9 cellular contexts compared by ENCODE assay signal in genomic region chr6:166556871-166557322, GRCh38. TPM values are rescaled to one million over a fixed set of nuclear protein-coding genes. Genes with fewer than 3 reads are reported as not detected.
A peak's percentile ranks its signal among the peaks of the same experiment; 100 is the strongest.
DNase-seq lines count a peak whose midpoint lies in the region; ATAC-seq and TF ChIP-seq lines count a peak whose summit lies in the region.
"Had no signal": no experiment of that assay in that cellular context is flagged by ENCODE, and none has a peak within 500 bp of the region (broad histone marks: within the 10 kb centered on the region; RNA-seq: fewer than 3 reads in every experiment).

No MANE protein-coding gene starts in this region.

- peaks cover 9% of the 10 kb centered on the region for H3K9me3 Mint-ChIP-seq in activated CD4-positive, alpha-beta T cell treated with anti-CD3 and anti-CD28 coated beads for 36 hours (ENCODE audit: low read depth)
- H3K9me3 Mint-ChIP-seq in neural progenitor cell, result peaks cover 23% of the 10 kb centered on the region
- H3K9me3 Mint-ChIP-seq in effector memory CD8-positive, alpha-beta T cell, result no peaks in the 10 kb centered on the region

- peaks cover 27 to 84% (median 36%) of the 10 kb centered on the region in 3 donors for H3K4me1 ChIP-seq in esophagus squamous epithelium
- H3K4me1 ChIP-seq in neural progenitor cell, result peaks cover 30% of the 10 kb centered on the region

- no peaks in the 10 kb centered on the region for H3K36me3 ChIP-seq in esophagus squamous epithelium
- H3K36me3 ChIP-seq in neural progenitor cell, result no peaks in the 10 kb centered on the region
- H3K36me3 ChIP-seq: BLaER1 had no signal

- H3K27ac Mint-ChIP-seq in activated CD4-positive, alpha-beta T cell treated with anti-CD3 and anti-CD28 coated beads for 36 hours, result no peak overlapping the region
- H3K27ac Mint-ChIP-seq in neural progenitor cell, result no peak overlapping the region
- H3K27ac Mint-ChIP-seq in effector memory CD8-positive, alpha-beta T cell, result no peak overlapping the region

- H3K27ac ChIP-seq in esophagus squamous epithelium (peak overlapping the region; percentile 74 to 89 (median 86)), neural progenitor cell (no peak overlapping the region)
- H3K27ac ChIP-seq: BLaER1 had no signal

- DNase-seq in activated CD4-positive, alpha-beta T cell treated with anti-CD3 and anti-CD28 coated beads for 36 hours, result peak; percentile 31
- DNase-seq in activated CD4-positive, alpha-beta T cell treated with anti-CD3 and anti-CD28 coated beads for 4 hours, result no peak
- peak; percentile 92 for DNase-seq in RPMI7951 (ENCODE audit: low read depth)
- DNase-seq in esophagus squamous epithelium (lab: John Stamatoyannopoulos, UW), result peak; percentile 29
- peak; percentile 33 for DNase-seq in neural progenitor cell (ENCODE audit: low spot score)
- no peak for DNase-seq in NCI-H146 (lab: John Stamatoyannopoulos, UW)
- no peak for DNase-seq in effector memory CD8-positive, alpha-beta T cell

- H2AFZ ChIP-seq in neural progenitor cell (replicated peaks), result no peak overlapping the region

- H3K4me3 Mint-ChIP-seq in activated CD4-positive, alpha-beta T cell treated with anti-CD3 and anti-CD28 coated beads for 36 hours, result no peak overlapping the region
- H3K4me3 Mint-ChIP-seq in neural progenitor cell, result no peak overlapping the region
- no peak overlapping the region for H3K4me3 Mint-ChIP-seq in effector memory CD8-positive, alpha-beta T cell

- no peaks in the 10 kb centered on the region for H3K27me3 Mint-ChIP-seq in activated CD4-positive, alpha-beta T cell treated with anti-CD3 and anti-CD28 coated beads for 36 hours
- no peaks in the 10 kb centered on the region for H3K27me3 Mint-ChIP-seq in neural progenitor cell (ENCODE audit: insufficient read depth, low read depth)
- H3K27me3 Mint-ChIP-seq in effector memory CD8-positive, alpha-beta T cell, result peaks cover 25 to 28% of the 10 kb centered on the region in 2 donors

- TF ChIP-seq CTCF in esophagus squamous epithelium (IDR thresholded peaks at IDR 0.05) (peak in 1 of 6 experiments; percentile 11), neural progenitor cell (IDR thresholded peaks at IDR 0.05) (no peak)

- peaks cover 17% of the 10 kb centered on the region for H4K20me1 ChIP-seq in neural progenitor cell (ENCODE audit: low read depth)
- H4K20me1 ChIP-seq: BLaER1 had no signal

- H3K79me2 ChIP-seq in neural progenitor cell (ENCODE audit: low read depth), result no peaks in the 10 kb centered on the region

- H3K27me3 ChIP-seq in esophagus squamous epithelium (no peaks in the 10 kb centered on the region), neural progenitor cell (no peaks in the 10 kb centered on the region)
- H3K27me3 ChIP-seq: BLaER1 had no signal

- intact Hi-C loops in activated CD4-positive, alpha-beta T cell treated with anti-CD3 and anti-CD28 coated beads for 36 hours (cut with DNase I, micrococcal nuclease), result no loop called here
- intact Hi-C loops in esophagus squamous epithelium (cut with DNase I), result no loop called here

- peaks cover 3% of the 10 kb centered on the region for H3K36me3 Mint-ChIP-seq in activated CD4-positive, alpha-beta T cell treated with anti-CD3 and anti-CD28 coated beads for 36 hours (ENCODE audit: low read depth)
- H3K36me3 Mint-ChIP-seq in neural progenitor cell, result peaks cover 21% of the 10 kb centered on the region
- H3K36me3 Mint-ChIP-seq in effector memory CD8-positive, alpha-beta T cell (ENCODE audit: insufficient read depth), result no peaks in the 10 kb centered on the region

- H3K9ac ChIP-seq in neural progenitor cell, result no peak overlapping the region
- H3K9ac ChIP-seq: BLaER1 had no signal

- 11 to 19% methylated on average over 5 to 12 of the region's 16 CpGs for WGBS in esophagus squamous epithelium, 2 donors

- H3K4me3 ChIP-seq in esophagus squamous epithelium, result peak overlapping the region in 2 of 4 donors; percentile 17 to 48
- no peak overlapping the region for H3K4me3 ChIP-seq in neural progenitor cell
- H3K4me3 ChIP-seq: BLaER1 had no signal

- peaks cover 6% of the 10 kb centered on the region for H3K4me1 Mint-ChIP-seq in activated CD4-positive, alpha-beta T cell treated with anti-CD3 and anti-CD28 coated beads for 36 hours
- peaks cover 28% of the 10 kb centered on the region for H3K4me1 Mint-ChIP-seq in neural progenitor cell
- peaks cover 0 to 3% of the 10 kb centered on the region in 2 donors for H3K4me1 Mint-ChIP-seq in effector memory CD8-positive, alpha-beta T cell (ENCODE audit: low read depth in 2 of 2)

- no peaks in the 10 kb centered on the region for H3F3A ChIP-seq in neural progenitor cell (ENCODE audit: low read depth)

- H3K9me3 ChIP-seq in esophagus squamous epithelium (no peaks in the 10 kb centered on the region), neural progenitor cell (ENCODE audit: low read depth) (no peaks in the 10 kb centered on the region)
- H3K9me3 ChIP-seq: BLaER1 had no signal

- peak; percentile 68 for ATAC-seq in activated CD4-positive, alpha-beta T cell treated with anti-CD3 and anti-CD28 coated beads for 36 hours
- ATAC-seq in effector memory CD8-positive, alpha-beta T cell (replicated peaks), result no peak
- ATAC-seq in HG02973 (IDR thresholded peaks at IDR 0.05; ENCODE audit: unreplicated experiment), result no peak

- POLR2A ChIA-PET in activated CD4-positive, alpha-beta T cell treated with anti-CD3 and anti-CD28 coated beads for 36 hours (lab: Charles Lee), result no interaction called here

- CTCF ChIA-PET in activated CD4-positive, alpha-beta T cell treated with anti-CD3 and anti-CD28 coated beads for 36 hours (lab: Charles Lee), result no interaction called here

- peak in 3 of 4 donors; percentile 39 to 46 (median 45) for TF ChIP-seq POLR2A in esophagus squamous epithelium (IDR thresholded peaks at IDR 0.05)

- H3K4me2 ChIP-seq in neural progenitor cell, result no peak overlapping the region
- H3K4me2 ChIP-seq: BLaER1 had no signal

RNA-seq across cellular contexts. Expression of gene RAMACL, which starts 29.6 kb away (rescaled TPM):
- under 1 TPM; 0.30 to 0.41 TPM for total RNA-seq in activated CD4-positive, alpha-beta T cell treated with anti-CD3 and anti-CD28 coated beads for 36 hours
- total RNA-seq in RPMI7951 (2014; rRNA removed; shearing (Covaris generic)), result 0.24 and 0.29 TPM in 2 replicates
- 1 to 10 TPM in 3 of 4 donors, under 1 TPM in 1; 0.99 to 2.7 (median 1.3) TPM for total RNA-seq in esophagus squamous epithelium
- 0.19 and 0.56 TPM in 2 replicates for total RNA-seq in neural progenitor cell (ENCODE audit: low replicate concordance)

Comparison
In these comparisons a context has a peak if more than half of its experiments do, and no peak if none do; other contexts are left out.
1. DNase-seq: peak in activated CD4-positive, alpha-beta T cell treated with anti-CD3 and anti-CD28 coated beads for 36 hours (single experiment), RPMI7951 (single experiment), esophagus squamous epithelium (single experiment) and neural progenitor cell (single experiment); none in activated CD4-positive, alpha-beta T cell treated with anti-CD3 and anti-CD28 coated beads for 4 hours (0 of 2), NCI-H146 (single experiment) and effector memory CD8-positive, alpha-beta T cell (0 of 3).